In the genomic region with DNA sequence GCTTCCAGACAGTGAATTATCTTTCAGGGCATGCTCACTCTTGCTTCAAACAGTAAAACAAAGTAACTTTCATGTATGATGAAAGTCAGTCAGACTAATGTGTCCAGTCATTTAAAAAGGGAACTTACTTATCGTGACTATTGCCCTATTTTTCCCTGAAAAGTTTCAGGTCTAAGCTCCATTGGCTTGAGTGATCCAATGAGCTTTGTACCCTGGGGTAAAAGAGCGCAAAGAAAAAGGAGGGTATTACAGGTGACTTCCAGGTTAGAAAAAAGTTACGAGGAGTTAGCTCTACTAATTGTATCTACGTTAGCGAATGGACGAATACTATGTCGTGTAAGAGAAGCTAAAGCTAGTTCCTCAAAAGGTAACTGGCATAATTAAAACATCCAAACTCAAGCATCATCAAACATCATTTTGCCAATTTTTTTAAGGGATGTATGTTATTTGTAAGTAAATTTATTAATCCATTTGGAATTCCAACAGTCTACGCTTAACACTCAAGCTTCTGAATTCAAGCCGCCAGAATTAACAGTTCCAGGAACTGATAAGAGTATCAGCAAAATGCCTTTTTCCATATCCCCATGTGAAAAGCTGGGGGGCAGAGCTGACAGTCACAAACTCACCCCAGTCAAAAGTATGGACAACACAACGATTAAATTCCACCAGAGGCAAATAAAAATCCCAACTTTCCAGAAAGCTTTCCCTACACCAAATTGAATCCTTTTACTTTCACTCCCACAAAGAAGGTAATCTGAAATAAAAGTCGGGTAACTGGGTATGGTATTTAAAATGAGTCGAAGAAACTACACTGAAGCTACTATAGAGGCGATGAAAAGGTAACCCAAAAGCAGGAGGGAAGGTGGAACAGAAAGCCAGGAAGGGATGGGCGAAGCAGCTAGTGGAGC, we compare ENCODE assay signal across 8 cellular contexts. TPM values are rescaled to one million over a fixed set of nuclear protein-coding genes. Genes with fewer than 3 reads are reported as not detected.
DNase-seq lines count a peak whose midpoint lies in the region; ATAC-seq and TF ChIP-seq lines count a peak whose summit lies in the region.

No MANE protein-coding gene starts in this region.

- TF ChIP-seq CTCF in DND-41 (IDR thresholded peaks at IDR 0.05; ENCODE audit: borderline replicate concordance, extremely low read depth, low read length, poor library complexity, severe bottlenecking): no peak
- TF ChIP-seq CTCF in LNCaP clone FGC (IDR thresholded peaks at IDR 0.05; ENCODE audit: control insufficient read depth, extremely low read depth, insufficient read depth): no peak

- H3K4me1 Mint-ChIP-seq in activated T-helper 17 cell treated with anti-CD3 and anti-CD28 coated beads, Interleukin-2, amount 50 U/mL, for 72 hours: peaks cover 13% of the 10 kb centered on the region

- POLR2A ChIA-PET in HEK293T (lab: Yijun Ruan, JAX): interaction anchor here (1.1 to 2.3 kb wide), 3 partner anchors 16 to 439 kb away, joined by 3 to 5 read pairs (median 4); a partner anchor contains a TSS

- H3K9ac ChIP-seq in DND-41 (ENCODE audit: low read depth, low read length) (peak overlapping the region; percentile 73), iPS-15b (ENCODE audit: low read depth, low read length) (peak overlapping the region; percentile 81)

- H3K27ac Mint-ChIP-seq in activated T-helper 17 cell treated with anti-CD3 and anti-CD28 coated beads, Interleukin-2, amount 50 U/mL, for 72 hours: peak overlapping the region; percentile 89

- H4K20me1 ChIP-seq in DND-41 (ENCODE audit: insufficient read depth, low read length): peaks cover 49% of the 10 kb centered on the region

- CTCF ChIA-PET in HEK293T (lab: Yijun Ruan, JAX): interaction anchor here (1.3 kb wide), 1 partner anchor 126 kb away, joined by 8 read pairs; no protein-coding TSS in a partner anchor

- H3K9me3 Mint-ChIP-seq in activated T-helper 17 cell treated with anti-CD3 and anti-CD28 coated beads, Interleukin-2, amount 50 U/mL, for 72 hours: no peaks in the 10 kb centered on the region

- peaks cover 41% of the 10 kb centered on the region for H3K4me1 ChIP-seq in DND-41 (ENCODE audit: insufficient read depth, low read length)
- H3K4me1 ChIP-seq in iPS-15b (ENCODE audit: control insufficient read depth, insufficient read depth, low read length): peaks cover 5% of the 10 kb centered on the region

- peak overlapping the region; percentile 79; the same call in 1 of the 2 replicates for H2AFZ ChIP-seq in DND-41 (ENCODE audit: low read depth, low read length)

- peaks cover 64% of the 10 kb centered on the region for H3K79me2 ChIP-seq in DND-41 (ENCODE audit: insufficient read depth, low read length)

- H3K4me3 ChIP-seq in DND-41 (ENCODE audit: low read depth in 1 of 2, low read length in 2 of 2) (peak overlapping the region; percentile 92 to 96), LNCaP clone FGC (ENCODE audit: low read depth, low read length) (peak overlapping the region; percentile 94), iPS-15b (ENCODE audit: low read depth, low read length) (peak overlapping the region; percentile 96), skin epidermis (peak overlapping the region; percentile 67 to 93 (median 88))

- no peak for DNase-seq in DND-41
- DNase-seq in LNCaP clone FGC (ENCODE audit: low read depth): no peak
- no peak for DNase-seq in HEK293T (ENCODE audit: extremely low spot score)
- DNase-seq in islet precursor cell: no peak

- no peak for ATAC-seq in DND-41 (ENCODE audit: insufficient read depth, low read depth)
- ATAC-seq in activated T-helper 17 cell treated with anti-CD3 and anti-CD28 coated beads, Interleukin-2, amount 50 U/mL, for 72 hours (replicated peaks): peak; percentile 22
- no peak for ATAC-seq in HG03439 (IDR thresholded peaks at IDR 0.05; ENCODE audit: unreplicated experiment)

- no peaks in the 10 kb centered on the region; the same call in 1 of the 2 replicates for H3K36me3 ChIP-seq in DND-41 (ENCODE audit: insufficient read depth, low read length)
- H3K36me3 ChIP-seq in iPS-15b (ENCODE audit: control insufficient read depth, insufficient read depth, low read length): no peaks in the 10 kb centered on the region

- H3K27me3 Mint-ChIP-seq in activated T-helper 17 cell treated with anti-CD3 and anti-CD28 coated beads, Interleukin-2, amount 50 U/mL, for 72 hours: no peaks in the 10 kb centered on the region

- H3K9me3 ChIP-seq in DND-41 (ENCODE audit: insufficient read depth, low read length, severe bottlenecking): no peaks in the 10 kb centered on the region
- H3K9me3 ChIP-seq in iPS-15b (ENCODE audit: control insufficient read depth, insufficient read depth, low read length): no peaks in the 10 kb centered on the region

- H3K27ac ChIP-seq in DND-41 (ENCODE audit: low read length): peak overlapping the region; percentile 82
- peak overlapping the region; percentile 83 to 100 (median 98) for H3K27ac ChIP-seq in skin epidermis

- H3K27me3 ChIP-seq in DND-41 (ENCODE audit: insufficient read depth, low read length, poor library complexity) (no peaks in the 10 kb centered on the region), iPS-15b (ENCODE audit: control insufficient read depth, insufficient read depth, low read length) (no peaks in the 10 kb centered on the region)

- H3K4me3 Mint-ChIP-seq in activated T-helper 17 cell treated with anti-CD3 and anti-CD28 coated beads, Interleukin-2, amount 50 U/mL, for 72 hours: peak overlapping the region; percentile 95

- H3K4me2 ChIP-seq in DND-41 (ENCODE audit: insufficient read depth, low read length): peak overlapping the region; percentile 89

- peaks cover 49% of the 10 kb centered on the region for H3K36me3 Mint-ChIP-seq in activated T-helper 17 cell treated with anti-CD3 and anti-CD28 coated beads, Interleukin-2, amount 50 U/mL, for 72 hours (ENCODE audit: low read depth)

TF ChIP-seq in HEK293T, 16 proteins besides CTCF, POLR2A, EP300 and RAD21:
- TF ChIP-seq HDGF (IDR thresholded peaks at IDR 0.05; ENCODE audit: borderline replicate concordance) (no peak), SUZ12 (IDR thresholded peaks at IDR 0.05) (no peak), CTBP1 (IDR thresholded peaks at IDR 0.05; ENCODE audit: borderline replicate concordance) (no peak), LEF1 (IDR thresholded peaks at IDR 0.05; ENCODE audit: borderline replicate concordance) (no peak), ZNF384 (IDR thresholded peaks at IDR 0.05) (no peak), FOXK2 (IDR thresholded peaks at IDR 0.05) (no peak), L3MBTL2 (conservative IDR thresholded peaks at IDR 0.05) (no peak), SP1 (IDR thresholded peaks at IDR 0.05) (no peak), ELF4 (IDR thresholded peaks at IDR 0.05) (no peak), ARNT (IDR thresholded peaks at IDR 0.05) (no peak), FOXM1 (IDR thresholded peaks at IDR 0.05; ENCODE audit: borderline replicate concordance) (no peak), BHLHE40 (IDR thresholded peaks at IDR 0.05; ENCODE audit: borderline replicate concordance) (no peak), TARDBP (IDR thresholded peaks at IDR 0.05) (no peak), NFRKB (IDR thresholded peaks at IDR 0.05) (no peak), FOXA1 (IDR thresholded peaks at IDR 0.05) (no peak)
- TF ChIP-seq, protein P1, sequence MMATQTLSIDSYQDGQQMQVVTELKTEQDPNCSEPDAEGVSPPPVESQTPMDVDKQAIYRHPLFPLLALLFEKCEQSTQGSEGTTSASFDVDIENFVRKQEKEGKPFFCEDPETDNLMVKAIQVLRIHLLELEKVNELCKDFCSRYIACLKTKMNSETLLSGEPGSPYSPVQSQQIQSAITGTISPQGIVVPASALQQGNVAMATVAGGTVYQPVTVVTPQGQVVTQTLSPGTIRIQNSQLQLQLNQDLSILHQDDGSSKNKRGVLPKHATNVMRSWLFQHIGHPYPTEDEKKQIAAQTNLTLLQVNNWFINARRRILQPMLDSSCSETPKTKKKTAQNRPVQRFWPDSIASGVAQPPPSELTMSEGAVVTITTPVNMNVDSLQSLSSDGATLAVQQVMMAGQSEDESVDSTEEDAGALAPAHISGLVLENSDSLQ (IDR thresholded peaks at IDR 0.05): no peak

RNA-seq across cellular contexts. Expression of a gene that starts 1.4 kb away (rescaled TPM):
- total RNA-seq in activated T-helper 17 cell treated with anti-CD3 and anti-CD28 coated beads, Interleukin-2, amount 50 U/mL, for 72 hours: 100 to 1,000 TPM in 1 of 2 donors, 10 to 100 TPM in 1; 87.9 to 134 TPM
